8 cellular contexts compared by ENCODE assay signal in genomic region chr2:235116885-235117492, GRCh38.
A peak's percentile ranks its signal among the peaks of the same experiment; 100 is the strongest.
DNase-seq lines count a peak whose midpoint lies in the region; ATAC-seq and TF ChIP-seq lines count a peak whose summit lies in the region.

No MANE protein-coding gene starts in this region.

- H3K9ac ChIP-seq in SK-N-MC (ENCODE audit: insufficient read length), result peak overlapping the region; percentile 62

- no peaks in the 10 kb centered on the region for H3K36me3 ChIP-seq in SK-N-MC (ENCODE audit: insufficient read depth, low read length)
- H3K36me3 ChIP-seq in gastroesophageal sphincter, result no peaks in the 10 kb centered on the region

- H3K27ac ChIP-seq in SK-N-MC (peak overlapping the region; percentile 90), gastroesophageal sphincter (no peak overlapping the region)

- TF ChIP-seq POLR2A in gastroesophageal sphincter (IDR thresholded peaks at IDR 0.05), result no peak

- 0% methylated on average over 3 of the region's 3 CpGs for whole genome bisulfite sequencing in gastroesophageal sphincter (ENCODE audit: low coverage in 1 of 2), 2 donors

- no peak for TF ChIP-seq EP300 in gastroesophageal sphincter (IDR thresholded peaks at IDR 0.05)

- no peak for ATAC-seq in gastroesophageal sphincter
- no peak for ATAC-seq in GM18517 (IDR thresholded peaks at IDR 0.05; ENCODE audit: unreplicated experiment)
- no peak for ATAC-seq in GM21576 (IDR thresholded peaks at IDR 0.05; ENCODE audit: unreplicated experiment)

- peak; percentile 37 for DNase-seq in DMS153 (lab: John Stamatoyannopoulos, UW)
- DNase-seq in LoVo (ENCODE audit: low spot score), result peak; percentile 64
- peak; percentile 72 for DNase-seq in SK-N-MC (ENCODE audit: low read depth, low spot score)
- peak; percentile 94 for DNase-seq in superior temporal gyrus (ENCODE audit: extremely low spot score)
- DNase-seq in activated gamma-delta T cell (lab: John Stamatoyannopoulos, UW), result no peak

- H3K4me3 ChIP-seq in SK-N-MC (peak overlapping the region; percentile 49), gastroesophageal sphincter (no peak overlapping the region)

- H3K4me1 ChIP-seq in gastroesophageal sphincter, result no peaks in the 10 kb centered on the region

- peaks cover 6% of the 10 kb centered on the region for H3K27me3 ChIP-seq in gastroesophageal sphincter

- H3K9me3 ChIP-seq in SK-N-MC (ENCODE audit: low read depth, low read length) (no peaks in the 10 kb centered on the region; the same call in 1 of the 2 replicates), gastroesophageal sphincter (peaks cover 0 to 7% (median 0%) of the 10 kb centered on the region in 3 donors)

- peak; percentile 58 to 78 (median 73) for TF ChIP-seq CTCF in gastroesophageal sphincter (IDR thresholded peaks at IDR 0.05)
